In the genomic region with DNA sequence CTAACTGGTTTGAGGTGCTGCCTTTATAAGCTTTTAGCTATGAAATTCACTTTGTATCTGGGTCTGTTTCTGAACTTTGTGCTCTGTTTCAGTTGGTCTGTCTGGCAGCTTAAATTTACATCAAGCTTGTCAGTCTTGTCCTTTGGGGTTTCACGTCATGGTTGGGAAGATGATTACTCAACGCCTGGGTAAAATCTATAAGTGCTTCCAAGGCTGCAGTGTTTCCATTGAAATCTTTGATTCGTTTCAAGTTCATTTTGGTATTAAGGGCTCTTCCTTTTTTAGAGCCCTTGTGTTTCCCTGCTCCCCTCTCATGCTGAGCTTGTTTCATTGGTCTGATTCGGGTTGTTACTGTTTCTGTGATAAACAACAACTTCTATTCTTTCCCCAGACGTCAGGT, we compare ENCODE assay signal across 21 cellular contexts.
"Had no signal": no experiment of that assay in that cellular context is flagged by ENCODE, and none has a peak within 500 bp of the region (broad histone marks: within the 10 kb centered on the region; RNA-seq: fewer than 3 reads in every experiment).

No MANE protein-coding gene starts in this region.

- ATAC-seq: activated CD8-positive, alpha-beta memory T cell treated with anti-CD3 and anti-CD28 coated beads, Interleukin-2, amount 10 ng/mL, durations not matched to agents 7 days and 5 days; activated CD8-positive, alpha-beta T cell treated with anti-CD3 and anti-CD28 coated beads, Interleukin-2, amount 10 ng/mL, durations not matched to agents 7 days and 5 days; activated naive CD4-positive, alpha-beta T cell treated with anti-CD3 and anti-CD28 coated beads, Interleukin-2, amount 50 U/mL, for 72 hours; gastrocnemius medialis; stimulated activated effector memory CD8-positive, alpha-beta T cell treated with anti-CD3 and anti-CD28 coated beads, Interleukin-12 subunit alpha, Interleukin-12 subunit beta, amount 100 ng/mL, for 72 hours had no signal

- H3K27ac ChIP-seq: gastrocnemius medialis, heart left ventricle, pancreas, prostate gland, sigmoid colon, thoracic aorta, uterus had no signal

- H3K27me3 ChIP-seq: gastrocnemius medialis, heart left ventricle, pancreas, sigmoid colon, uterus had no signal

- DNase-seq: activated CD4-positive, alpha-beta T cell treated with anti-CD3 and anti-CD28 coated beads for 1 hour; activated CD8-positive, alpha-beta memory T cell treated with anti-CD3 and anti-CD28 coated beads, Interleukin-2, amount 10 ng/mL, durations not matched to agents 7 days and 5 days; activated CD8-positive, alpha-beta T cell treated with anti-CD3 and anti-CD28 coated beads, Interleukin-2, amount 10 ng/mL, durations not matched to agents 7 days and 5 days; activated naive CD4-positive, alpha-beta T cell; activated T-cell treated with anti-CD3 and anti-CD28 coated beads, Interleukin-2, amount 50 U/mL, for 48 hours; dermis blood vessel endothelial cell; effector CD4-positive, alpha-beta T cell; gastrocnemius medialis; heart left ventricle; hypothalamus; naive B cell; nucleus accumbens; pancreas; sigmoid colon; small intestine; stimulated activated CD4-positive, alpha-beta T cell treated with anti-CD3 and anti-CD28 coated beads, Interleukin-4, amount 100 ng/mL, for 24 hours; uterus had no signal

- H3K4me1 ChIP-seq: gastrocnemius medialis, pancreas, prostate gland, uterus had no signal

- H3K4me3 ChIP-seq: gastrocnemius medialis, heart left ventricle, pancreas, prostate gland, sigmoid colon, thoracic aorta, uterus had no signal

- H3K36me3 ChIP-seq: pancreas, prostate gland, uterus had no signal

- H3K9me3 ChIP-seq: gastrocnemius medialis, heart left ventricle, pancreas, prostate gland, sigmoid colon, thoracic aorta, uterus had no signal
